ENCODE assay signal across 15 cellular contexts in the genomic region with DNA sequence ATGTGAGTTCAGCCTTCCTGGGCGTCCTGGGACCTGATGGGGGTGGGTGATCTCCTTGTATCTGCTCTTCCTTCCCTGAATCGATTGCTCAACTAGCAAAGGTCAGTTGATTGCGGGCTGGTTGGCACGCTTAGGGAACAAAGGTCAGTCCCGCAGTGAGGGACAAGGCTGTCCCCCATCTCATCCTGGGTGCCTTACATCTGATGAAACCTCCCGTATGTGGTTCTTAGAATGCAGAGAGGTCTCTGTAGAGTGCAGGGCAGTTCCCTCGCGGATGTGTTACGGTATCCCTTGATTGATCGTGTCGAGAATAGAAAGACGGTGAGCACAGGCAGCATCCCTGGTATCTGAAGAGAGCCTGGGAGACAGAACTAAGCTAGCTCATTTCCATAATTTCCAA. TPM values are rescaled to one million over a fixed set of nuclear protein-coding genes. Genes with fewer than 3 reads are reported as not detected.
DNase-seq lines count a peak whose midpoint lies in the region; ATAC-seq and TF ChIP-seq lines count a peak whose summit lies in the region.
"Had no signal": no experiment of that assay in that cellular context is flagged by ENCODE, and none has a peak within 500 bp of the region (broad histone marks: within the 10 kb centered on the region; RNA-seq: fewer than 3 reads in every experiment).

No MANE protein-coding gene starts in this region.

- CTCF ChIA-PET in Calu3 (lab: Charles Lee), result interaction anchor here (1.5 kb wide), 1 partner anchor 137 kb away, joined by 3 read pairs; no protein-coding TSS in a partner anchor

- BruUV-seq in Calu3 (replicated peaks; lab: Mats Ljungman, UMichigan), result no TSS peak

- no peaks in the 10 kb centered on the region for H3K9me3 Mint-ChIP-seq in Calu3 (ENCODE audit: low read depth, unreplicated experiment)
- no peaks in the 10 kb centered on the region for H3K9me3 Mint-ChIP-seq in activated naive CD8-positive, alpha-beta T cell treated with anti-CD3 and anti-CD28 coated beads, Interleukin-2, amount 50 U/mL, for 24 hours
- no peaks in the 10 kb centered on the region for H3K9me3 Mint-ChIP-seq in natural killer cell treated with Interleukin-12 subunit alpha and Interleukin-12 subunit beta and Interleukin-15 and Interleukin-18, amount 100 ng/mL, for 72 hours
- H3K9me3 Mint-ChIP-seq: mesothelial cell of epicardium had no signal

- H3K4me3 ChIP-seq in BLaER1, result no peak overlapping the region
- H3K4me3 ChIP-seq: adrenal gland, colonic mucosa had no signal

- peaks cover under 1% of the 10 kb centered on the region; the same call in 1 of the 2 replicates for H3K9me3 ChIP-seq in BLaER1
- H3K9me3 ChIP-seq: adrenal gland, colonic mucosa had no signal

- no peaks in the 10 kb centered on the region for H3K27me3 ChIP-seq in BLaER1
- H3K27me3 ChIP-seq: adrenal gland, colonic mucosa had no signal

- DNase-seq in Calu3 (no peak), T-helper 2 cell (no peak), NCI-H1417 (lab: John Stamatoyannopoulos, UW) (no peak)
- no peak for DNase-seq in activated naive CD8-positive, alpha-beta T cell treated with anti-CD3 and anti-CD28 coated beads, Interleukin-2, amount 50 U/mL, for 24 hours
- DNase-seq in natural killer cell treated with Interleukin-12 subunit alpha and Interleukin-12 subunit beta and Interleukin-15 and Interleukin-18, amount 100 ng/mL, for 72 hours (ENCODE audit: low spot score), result no peak
- DNase-seq: activated CD4-positive, alpha-beta T cell treated with anti-CD3 and anti-CD28 coated beads, Interleukin-2, amount 50 U/mL, for 4 hours; colonic mucosa; NCI-H1105 treated with DMSO at 0.1 percent for 48 hours; NCI-H446; OCI-M1 had no signal

- peaks cover 79% of the 10 kb centered on the region for H3K36me3 Mint-ChIP-seq in Calu3 (ENCODE audit: insufficient read depth, unreplicated experiment)
- peaks cover 38% of the 10 kb centered on the region for H3K36me3 Mint-ChIP-seq in activated naive CD8-positive, alpha-beta T cell treated with anti-CD3 and anti-CD28 coated beads, Interleukin-2, amount 50 U/mL, for 24 hours (ENCODE audit: low read depth)
- peaks cover 4% of the 10 kb centered on the region for H3K36me3 Mint-ChIP-seq in natural killer cell treated with Interleukin-12 subunit alpha and Interleukin-12 subunit beta and Interleukin-15 and Interleukin-18, amount 100 ng/mL, for 72 hours

- peaks cover 54% of the 10 kb centered on the region for H3K4me1 Mint-ChIP-seq in Calu3 (ENCODE audit: low read depth, unreplicated experiment)
- H3K4me1 Mint-ChIP-seq in activated naive CD8-positive, alpha-beta T cell treated with anti-CD3 and anti-CD28 coated beads, Interleukin-2, amount 50 U/mL, for 24 hours, result peaks cover 39% of the 10 kb centered on the region
- H3K4me1 Mint-ChIP-seq in natural killer cell treated with Interleukin-12 subunit alpha and Interleukin-12 subunit beta and Interleukin-15 and Interleukin-18, amount 100 ng/mL, for 72 hours (ENCODE audit: low read depth in 2 of 2), result peaks cover 39 to 41% of the 10 kb centered on the region in 2 donors

- peak overlapping the region; percentile 76 for H3K27ac Mint-ChIP-seq in Calu3 (ENCODE audit: unreplicated experiment)
- H3K27ac Mint-ChIP-seq in activated naive CD8-positive, alpha-beta T cell treated with anti-CD3 and anti-CD28 coated beads, Interleukin-2, amount 50 U/mL, for 24 hours, result peak overlapping the region; percentile 54
- H3K27ac Mint-ChIP-seq in natural killer cell treated with Interleukin-12 subunit alpha and Interleukin-12 subunit beta and Interleukin-15 and Interleukin-18, amount 100 ng/mL, for 72 hours, result peak overlapping the region; percentile 58 to 82
- H3K27ac Mint-ChIP-seq: mesothelial cell of epicardium had no signal

- peaks cover 100% of the 10 kb centered on the region for H4K20me1 ChIP-seq in BLaER1

- H3K4me3 Mint-ChIP-seq in Calu3 (ENCODE audit: low read depth, unreplicated experiment), result peak overlapping the region; percentile 20
- H3K4me3 Mint-ChIP-seq in activated naive CD8-positive, alpha-beta T cell treated with anti-CD3 and anti-CD28 coated beads, Interleukin-2, amount 50 U/mL, for 24 hours, result no peak overlapping the region
- no peak overlapping the region for H3K4me3 Mint-ChIP-seq in natural killer cell treated with Interleukin-12 subunit alpha and Interleukin-12 subunit beta and Interleukin-15 and Interleukin-18, amount 100 ng/mL, for 72 hours
- H3K4me3 Mint-ChIP-seq: mesothelial cell of epicardium had no signal

- intact Hi-C loops in Calu3 (cut with micrococcal nuclease; ENCODE audit: unreplicated experiment), result no loop called here

- no peak overlapping the region for H3K27ac ChIP-seq in BLaER1
- H3K27ac ChIP-seq: adrenal gland had no signal

- H3K4me2 ChIP-seq in BLaER1, result peak overlapping the region; percentile 14; the same call in 1 of the 2 replicates

- ATAC-seq in activated naive CD8-positive, alpha-beta T cell treated with anti-CD3 and anti-CD28 coated beads, Interleukin-2, amount 50 U/mL, for 24 hours, result no peak
- ATAC-seq in natural killer cell treated with Interleukin-12 subunit alpha and Interleukin-12 subunit beta and Interleukin-15 and Interleukin-18, amount 100 ng/mL, for 72 hours, result no peak
- no peak for ATAC-seq in GM18519 (IDR thresholded peaks at IDR 0.05; ENCODE audit: low FRiP score, unreplicated experiment)
- ATAC-seq in GM18873 (IDR thresholded peaks at IDR 0.05; ENCODE audit: low FRiP score, unreplicated experiment), result no peak

- peaks cover 85% of the 10 kb centered on the region for H3K36me3 ChIP-seq in BLaER1
- H3K36me3 ChIP-seq: colonic mucosa had no signal

- H3K9ac ChIP-seq in BLaER1, result peak overlapping the region; percentile 38; the same call in 1 of the 2 replicates

- no peaks in the 10 kb centered on the region for H3K27me3 Mint-ChIP-seq in Calu3 (ENCODE audit: unreplicated experiment)
- no peaks in the 10 kb centered on the region for H3K27me3 Mint-ChIP-seq in activated naive CD8-positive, alpha-beta T cell treated with anti-CD3 and anti-CD28 coated beads, Interleukin-2, amount 50 U/mL, for 24 hours
- no peaks in the 10 kb centered on the region for H3K27me3 Mint-ChIP-seq in natural killer cell treated with Interleukin-12 subunit alpha and Interleukin-12 subunit beta and Interleukin-15 and Interleukin-18, amount 100 ng/mL, for 72 hours

- TF ChIP-seq CTCF in Calu3 (IDR thresholded peaks at IDR 0.05; ENCODE audit: unreplicated experiment), result no peak

- peaks cover 45% of the 10 kb centered on the region for H3K4me1 ChIP-seq in BLaER1

RNA-seq across cellular contexts. Expression of a gene that starts 56.4 kb away (rescaled TPM):
- 0.56 and 1.0 TPM in 2 replicates for total RNA-seq in Calu3 (2022)
- 1 to 10 TPM in 1 of 2 donors, under 1 TPM in 1; 0.45 to 3.2 TPM for total RNA-seq in natural killer cell treated with Interleukin-12 subunit alpha and Interleukin-12 subunit beta and Interleukin-15 and Interleukin-18, amount 100 ng/mL, for 72 hours
